In genomic region chr6:153043719-153044118, GRCh38 we compare ENCODE assay signal across 20 cellular contexts. TPM values are rescaled to one million over a fixed set of nuclear protein-coding genes. Genes with fewer than 3 reads are reported as not detected.
DNase-seq lines count a peak whose midpoint lies in the region; ATAC-seq, FAIRE-seq and TF ChIP-seq lines count a peak whose summit lies in the region.
"Had no signal": no experiment of that assay in that cellular context is flagged by ENCODE, and none has a peak within 500 bp of the region (broad histone marks: within the 10 kb centered on the region; RNA-seq: fewer than 3 reads in every experiment).

No MANE protein-coding gene starts in this region.

- TF ChIP-seq CTCF in pancreas (IDR thresholded peaks at IDR 0.05): no peak
- no peak for TF ChIP-seq CTCF in WERI-Rb-1 (IDR thresholded peaks at IDR 0.05; ENCODE audit: low read depth, low read length)

- WGBS in pancreas, 2 donors: 49 to 50% methylated on average over 3 of the region's 3 CpGs

- H3K4me1 ChIP-seq in SJCRH30 (peaks cover 12% of the 10 kb centered on the region), pancreas (peaks cover 0 to 6% (median 4%) of the 10 kb centered on the region in 3 donors)

- ATAC-seq in pancreas (peak; percentile 74 to 94 (median 92)), GM21423 (IDR thresholded peaks at IDR 0.05; ENCODE audit: unreplicated experiment) (no peak)
- ATAC-seq: activated CD4-positive, CD25-positive, alpha-beta regulatory T cell treated with anti-CD3 and anti-CD28 coated beads, Interleukin-2, amount 50 U/mL, for 24 hours; natural killer cell; Panc1 had no signal

- peaks cover 33% of the 10 kb centered on the region for H3K36me3 ChIP-seq in SJCRH30
- no peaks in the 10 kb centered on the region for H3K36me3 ChIP-seq in pancreas
- H3K36me3 ChIP-seq in WERI-Rb-1: no peaks in the 10 kb centered on the region
- H3K36me3 ChIP-seq: stomach had no signal

- intact Hi-C loops in pancreas (cut with DNase I): no loop called here
- intact Hi-C loops in head of caudate nucleus (cut with DNase I): no loop called here

- no peak for FAIRE-seq in pancreas (lab: Jason Lieb, UNC)
- FAIRE-seq: keratinocyte had no signal

- H3K9me3 ChIP-seq in SJCRH30 (replicated peaks) (no peaks in the 10 kb centered on the region), pancreas (no peaks in the 10 kb centered on the region), WERI-Rb-1 (ENCODE audit: severe bottlenecking) (no peaks in the 10 kb centered on the region)
- H3K9me3 ChIP-seq: SK-N-SH, stomach had no signal

- H3K27me3 ChIP-seq in SJCRH30 (no peaks in the 10 kb centered on the region), pancreas (no peaks in the 10 kb centered on the region), WERI-Rb-1 (ENCODE audit: insufficient read depth, low read depth, severe bottlenecking) (no peaks in the 10 kb centered on the region)
- H3K27me3 ChIP-seq: stomach had no signal

- H3K4me3 ChIP-seq in SJCRH30 (no peak overlapping the region), pancreas (no peak overlapping the region), WERI-Rb-1 (ENCODE audit: low read depth, low read length) (no peak overlapping the region)
- H3K4me3 ChIP-seq: stomach had no signal

- H3K27ac ChIP-seq in SJCRH30 (no peak overlapping the region), pancreas (no peak overlapping the region), WERI-Rb-1 (no peak overlapping the region)
- H3K27ac ChIP-seq: stomach had no signal

- peak; percentile 29 to 72 (median 61) for DNase-seq in NCI-H1417 (lab: John Stamatoyannopoulos, UW)
- peak; percentile 85 for DNase-seq in NCI-H2196 (lab: John Stamatoyannopoulos, UW; ENCODE audit: unreplicated experiment)
- DNase-seq in SJCRH30: peak; percentile 19 to 49
- DNase-seq in pancreas: peak in 4 of 6 donors; percentile 35 to 56 (median 46)
- DNase-seq in stimulated activated CD4-positive, alpha-beta T cell treated with anti-CD3 and anti-CD28 coated beads, Interleukin-4, amount 100 ng/mL, for 24 hours: no peak
- no peak for DNase-seq in head of caudate nucleus
- DNase-seq in WERI-Rb-1: no peak
- DNase-seq: EL; HFFc6; KBM-7; natural killer cell; NCI-H82; SK-N-SH; stimulated activated CD4-positive, alpha-beta T cell treated with anti-CD3 and anti-CD28 coated beads, Interleukin-4, amount 100 ng/mL, for 1 hour; stomach; T-helper 9 cell had no signal

RNA-seq across cellular contexts. Expression of gene MTRF1L, which starts 41.2 kb away (rescaled TPM):
- total RNA-seq in SJCRH30 (2014; rRNA removed; shearing (Covaris generic)): 23.7 and 26.0 TPM in 2 replicates
- 1 to 10 TPM; 4.8 to 9.9 (median 7.3) TPM for total RNA-seq in pancreas
- polyA plus RNA-seq in pancreas: 1 to 10 TPM; 4.4 to 8.5 TPM

Comparison
In these comparisons a context has a peak if more than half of its experiments do, and no peak if none do; other contexts are left out.
1. DNase-seq: peak in NCI-H1417 (3 of 3), NCI-H2196 (single experiment), SJCRH30 (2 of 2) and pancreas (4 of 6); none in stimulated activated CD4-positive, alpha-beta T cell treated with anti-CD3 and anti-CD28 coated beads, Interleukin-4, amount 100 ng/mL, for 24 hours (single experiment), head of caudate nucleus (0 of 42) and WERI-Rb-1 (single experiment).